In the genomic region with DNA sequence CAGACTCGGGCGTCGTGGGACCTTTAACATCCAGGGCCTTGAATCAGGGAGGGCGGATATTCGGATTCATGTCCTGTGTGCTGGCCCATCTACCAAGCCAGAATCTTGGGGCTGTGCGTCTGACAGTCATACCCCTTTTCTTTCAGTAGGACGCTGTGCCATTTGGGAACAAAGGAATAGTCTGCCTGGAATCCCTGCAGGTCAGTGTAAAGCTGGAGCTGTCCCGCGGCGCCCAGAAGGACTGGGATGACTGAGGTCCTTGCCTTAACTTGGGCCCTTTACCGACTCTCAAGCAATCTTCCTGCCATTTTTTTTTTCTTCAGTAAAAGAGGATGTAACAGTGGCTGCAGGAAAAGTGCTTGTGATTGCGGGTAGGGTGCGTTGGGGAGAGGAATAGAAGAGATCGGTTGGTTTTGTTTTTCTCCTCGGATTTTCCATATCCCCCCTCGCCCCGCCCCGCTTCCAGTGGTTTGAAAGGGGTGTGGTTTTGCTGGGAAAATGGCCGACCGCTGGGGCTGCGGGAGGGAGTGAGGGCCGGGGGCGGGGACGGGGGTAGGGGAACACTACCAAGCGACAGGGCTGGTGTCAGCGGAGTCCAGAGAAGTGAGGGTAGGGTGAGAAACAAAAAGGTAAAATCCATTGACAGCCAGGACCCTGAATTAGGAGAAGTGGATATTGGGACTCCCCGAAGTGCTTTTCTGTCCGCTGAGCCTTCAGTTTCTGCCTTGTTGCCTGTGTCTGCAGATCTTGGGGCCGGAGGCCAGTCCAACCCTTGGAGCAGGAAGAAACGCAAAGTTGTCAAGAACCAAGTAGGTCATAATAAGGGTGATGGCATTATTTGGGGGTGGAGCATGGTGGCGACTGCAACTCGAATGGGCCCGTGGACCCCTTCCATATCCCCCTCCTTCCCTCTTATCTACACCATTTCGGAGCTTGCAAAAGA, we compare ENCODE assay signal across 8 cellular contexts. TPM values are rescaled to one million over a fixed set of nuclear protein-coding genes. Genes with fewer than 3 reads are reported as not detected.
DNase-seq lines count a peak whose midpoint lies in the region; ATAC-seq and TF ChIP-seq lines count a peak whose summit lies in the region.

No MANE protein-coding gene starts in this region.

- H3K27me3 Mint-ChIP-seq in activated naive CD8-positive, alpha-beta T cell treated with anti-CD3 and anti-CD28 coated beads for 36 hours: peaks cover 4% of the 10 kb centered on the region

- H3K9me3 Mint-ChIP-seq in activated naive CD8-positive, alpha-beta T cell treated with anti-CD3 and anti-CD28 coated beads for 36 hours: no peaks in the 10 kb centered on the region

- H3K36me3 ChIP-seq in neutrophil: no peaks in the 10 kb centered on the region

- H3K27ac ChIP-seq in AG04450 (ENCODE audit: low read depth, low read length): peak overlapping the region; percentile 90
- no peak overlapping the region for H3K27ac ChIP-seq in neutrophil

- no peaks in the 10 kb centered on the region for H3K9me3 ChIP-seq in AG04450 (ENCODE audit: control insufficient read depth, insufficient read depth, low read length)
- H3K9me3 ChIP-seq in neutrophil: no peaks in the 10 kb centered on the region

- H3K36me3 Mint-ChIP-seq in activated naive CD8-positive, alpha-beta T cell treated with anti-CD3 and anti-CD28 coated beads for 36 hours: peaks cover 9% of the 10 kb centered on the region

- POLR2A ChIA-PET in AG04450 (lab: Yijun Ruan, JAX): interaction anchor here (0.6 to 1.4 kb wide), 2 partner anchors 123 to 161 kb away, joined by 3 to 5 read pairs; a partner anchor contains a TSS

- H3K4me1 ChIP-seq in neutrophil (ENCODE audit: control insufficient read depth in 1 of 2, insufficient read depth in 1 of 2, low read depth in 1 of 2, low read length in 1 of 2): peaks cover 11 to 13% of the 10 kb centered on the region in 2 experiments

- ATAC-seq in GM21367 (IDR thresholded peaks at IDR 0.05; ENCODE audit: unreplicated experiment): no peak
- ATAC-seq in HG02938 (IDR thresholded peaks at IDR 0.05; ENCODE audit: unreplicated experiment): no peak

- H3K4me3 ChIP-seq in AG04450 (ENCODE audit: low read depth, low read length): peak overlapping the region; percentile 74
- peak overlapping the region; percentile 24 to 32 for H3K4me3 ChIP-seq in neutrophil (ENCODE audit: low read depth in 1 of 2, low read length in 1 of 2)

- intact Hi-C loops in head of caudate nucleus (cut with DNase I): loop anchor here (10.0 kb wide), 1 partner anchor 136 kb away; no protein-coding TSS in a partner anchor

- peaks cover 4% of the 10 kb centered on the region for H3K4me1 Mint-ChIP-seq in activated naive CD8-positive, alpha-beta T cell treated with anti-CD3 and anti-CD28 coated beads for 36 hours

- H3K27me3 ChIP-seq in AG04450 (ENCODE audit: control insufficient read depth, insufficient read depth, low read length) (no peaks in the 10 kb centered on the region), neutrophil (no peaks in the 10 kb centered on the region)

- TF ChIP-seq CTCF in AG04450 (IDR thresholded peaks at IDR 0.05; ENCODE audit: low read depth, low read length) (no peak), neutrophil (IDR thresholded peaks at IDR 0.05) (no peak)

- CTCF ChIA-PET in AG04450 (lab: Charles Lee): interaction anchor here (1.2 kb wide), 1 partner anchor 160 kb away, joined by 3 read pairs; a partner anchor contains a TSS

- H3K27ac Mint-ChIP-seq in activated naive CD8-positive, alpha-beta T cell treated with anti-CD3 and anti-CD28 coated beads for 36 hours: peak overlapping the region; percentile 56

- DNase-seq in AG04450 (ENCODE audit: low read depth, low spot score): no peak
- peak; percentile 22 for DNase-seq in HCEC 1CT
- no peak for DNase-seq in activated naive CD8-positive, alpha-beta T cell treated with anti-CD3 and anti-CD28 coated beads for 36 hours
- peak in 41 of 42 donors; percentile 27 to 81 (median 64) for DNase-seq in head of caudate nucleus
- DNase-seq in stimulated activated CD4-positive, alpha-beta T cell treated with anti-CD3 and anti-CD28 coated beads, Interleukin-2, amount 100 ng/mL, for 48 hours: no peak

- H3K4me3 Mint-ChIP-seq in activated naive CD8-positive, alpha-beta T cell treated with anti-CD3 and anti-CD28 coated beads for 36 hours: peak overlapping the region; percentile 81

RNA-seq across cellular contexts. Expression of a gene that starts 0.7 kb away (rescaled TPM):
- 31.9 and 40.5 TPM in 2 replicates for polyA plus RNA-seq in AG04450 (2011; rRNA removed)
- polyA minus RNA-seq in AG04450 (2011; rRNA and poly(A)+ RNA removed): 27.5 and 29.6 TPM in 2 replicates
- total RNA-seq in activated naive CD8-positive, alpha-beta T cell treated with anti-CD3 and anti-CD28 coated beads for 36 hours: 1 to 10 TPM; 6.9 to 7.3 TPM

Comparison
In these comparisons a context has a peak if more than half of its experiments do, and no peak if none do; other contexts are left out.
1. DNase-seq: peak in HCEC 1CT (single experiment) and head of caudate nucleus (41 of 42); none in AG04450 (single experiment), activated naive CD8-positive, alpha-beta T cell treated with anti-CD3 and anti-CD28 coated beads for 36 hours (single experiment) and stimulated activated CD4-positive, alpha-beta T cell treated with anti-CD3 and anti-CD28 coated beads, Interleukin-2, amount 100 ng/mL, for 48 hours (0 of 2).